1 cellular context compared by ENCODE assay signal in genomic region chr17:79203016-79203415, GRCh38.
TF ChIP-seq lines count a peak whose summit lies in the region.

No MANE protein-coding gene starts in this region.

TF ChIP-seq in SK-N-SH treated with all-trans-retinoic acid at 6 μM for 48 hours, 23 proteins besides CTCF, POLR2A, EP300 and RAD21 (continued from another document):
- no peak for TF ChIP-seq TSHZ2 (CRISPR knock-in tag; IDR thresholded peaks at IDR 0.05)
- TF ChIP-seq TCF4 (CRISPR knock-in tag; IDR thresholded peaks at IDR 0.05; ENCODE audit: borderline replicate concordance), result no peak
- no peak for TF ChIP-seq ZFP30 (CRISPR knock-in tag; IDR thresholded peaks at IDR 0.05)
- TF ChIP-seq PATZ1 (CRISPR knock-in tag; IDR thresholded peaks at IDR 0.05; ENCODE audit: borderline replicate concordance), result no peak
- TF ChIP-seq ZC3H10 (CRISPR knock-in tag; IDR thresholded peaks at IDR 0.05), result no peak
- no peak for TF ChIP-seq CSRNP3 (CRISPR knock-in tag; IDR thresholded peaks at IDR 0.05)
